In genomic region chr4:149409186-149410056, GRCh38 we compare ENCODE assay signal across 12 cellular contexts.
DNase-seq lines count a peak whose midpoint lies in the region; ATAC-seq, FAIRE-seq and TF ChIP-seq lines count a peak whose summit lies in the region.
"Had no signal": no experiment of that assay in that cellular context is flagged by ENCODE, and none has a peak within 500 bp of the region (broad histone marks: within the 10 kb centered on the region; RNA-seq: fewer than 3 reads in every experiment).

No MANE protein-coding gene starts in this region.

- H3K9ac ChIP-seq in liver (ENCODE audit: low read depth in 1 of 2, low read length in 2 of 2) = no peak overlapping the region
- H3K9ac ChIP-seq in HepG2 (ENCODE audit: insufficient read depth, low read depth, low read length) = no peak overlapping the region

- TF ChIP-seq CTCF in liver (IDR thresholded peaks at IDR 0.05; ENCODE audit: low read depth, low read length, missing input control) (no peak), HepG2 (CRISPR knock-in tag; IDR thresholded peaks at IDR 0.05) (no peak), astrocyte of the spinal cord (IDR thresholded peaks at IDR 0.05; ENCODE audit: low read depth, low read length) (no peak), prostate gland (IDR thresholded peaks at IDR 0.05) (no peak)

- peaks cover 0 to 5% (median 5%) of the 10 kb centered on the region in 4 donors for H3K4me1 ChIP-seq in liver (ENCODE audit: control insufficient read depth in 4 of 4, insufficient read depth in 4 of 4, low read length in 3 of 4)
- no peaks in the 10 kb centered on the region for H3K4me1 ChIP-seq in HepG2 (ENCODE audit: insufficient read depth, low read length)
- no peaks in the 10 kb centered on the region for H3K4me1 ChIP-seq in prostate gland (replicated peaks)
- H3K4me1 ChIP-seq: gastrocnemius medialis had no signal

- BruUV-seq in HepG2 (replicated peaks; lab: Mats Ljungman, UMichigan) = no TSS peak

- H3K4me3 ChIP-seq in liver (ENCODE audit: low read depth in 1 of 3, low read length in 3 of 3) (no peak overlapping the region), HepG2 (replicated peaks in 1 of 3; ENCODE audit: insufficient read depth in 1 of 3, low read depth in 2 of 3, low read length in 3 of 3) (no peak overlapping the region), astrocyte of the spinal cord (ENCODE audit: low read depth, low read length) (no peak overlapping the region), prostate gland (no peak overlapping the region)
- H3K4me3 ChIP-seq: gastrocnemius medialis had no signal

- no peak overlapping the region for H2AFZ ChIP-seq in HepG2 (ENCODE audit: low read length)

- H3K36me3 ChIP-seq in liver (ENCODE audit: control insufficient read depth in 4 of 4, insufficient read depth in 3 of 4, low read depth in 1 of 4, low read length in 3 of 4) (no peaks in the 10 kb centered on the region), HepG2 (replicated peaks in 1 of 2; ENCODE audit: control insufficient read depth in 1 of 2, insufficient read depth in 2 of 2, low read length in 2 of 2) (no peaks in the 10 kb centered on the region), prostate gland (no peaks in the 10 kb centered on the region)
- H3K36me3 ChIP-seq: gastrocnemius medialis had no signal

- H3K9me3 ChIP-seq in liver (ENCODE audit: control insufficient read depth in 4 of 4, low read length in 3 of 4) = no peaks in the 10 kb centered on the region
- H3K9me3 ChIP-seq in HepG2 (ENCODE audit: low read length) = peaks cover 54% of the 10 kb centered on the region
- no peaks in the 10 kb centered on the region for H3K9me3 ChIP-seq in prostate gland
- H3K9me3 ChIP-seq: gastrocnemius medialis had no signal

- no peak for TF ChIP-seq RAD21 in liver (IDR thresholded peaks at IDR 0.05)
- no peak for TF ChIP-seq RAD21 in HepG2 (CRISPR knock-in tag; IDR thresholded peaks at IDR 0.05)

- ATAC-seq in HepG2 (no peak), GM21447 (IDR thresholded peaks at IDR 0.05; ENCODE audit: unreplicated experiment) (no peak)
- ATAC-seq: gastrocnemius medialis had no signal

- H3K79me2 ChIP-seq in HepG2 (ENCODE audit: insufficient read depth, low read length) = no peaks in the 10 kb centered on the region

- no peak for FAIRE-seq in HepG2 (lab: Jason Lieb, UNC)

- no peak for TF ChIP-seq EP300 in HepG2 (IDR thresholded peaks at IDR 0.05; ENCODE audit: low read depth in 2 of 2, low read length in 2 of 2)
- no peak for TF ChIP-seq EP300 in HepG2 (CRISPR knock-in tag; IDR thresholded peaks at IDR 0.05; ENCODE audit: borderline replicate concordance)

- in situ Hi-C loops in HepG2 (cut with HindIII; ENCODE audit: extremely low pct_ligation_motif_present, low pct_unique_long_range_greater_than_20kb) = no loop called here
- in situ Hi-C loops in astrocyte of the spinal cord (cut with HindIII; ENCODE audit: low sequenced_read_pairs) = no loop called here

- H3K27me3 ChIP-seq in liver (ENCODE audit: control insufficient read depth in 4 of 4, insufficient read depth in 4 of 4, low read length in 3 of 4) = no peaks in the 10 kb centered on the region
- no peaks in the 10 kb centered on the region for H3K27me3 ChIP-seq in HepG2 (ENCODE audit: control insufficient read depth in 1 of 2, insufficient read depth in 2 of 2, low read length in 2 of 2)
- no peaks in the 10 kb centered on the region for H3K27me3 ChIP-seq in prostate gland (replicated peaks; ENCODE audit: insufficient read depth)
- H3K27me3 ChIP-seq: gastrocnemius medialis had no signal

- 74% methylated on average over 10 of the region's 10 CpGs for WGBS in liver
- WGBS in HepG2 (ENCODE audit: low lambda C conversion rate) = 6% methylated on average over 8 of the region's 10 CpGs
- 60% methylated on average over 10 of the region's 10 CpGs for WGBS in prostate gland

- TF ChIP-seq POLR2A in HepG2 (IDR thresholded peaks at IDR 0.05; ENCODE audit: insufficient read depth in 1 of 2, low read depth in 2 of 2, low read length in 2 of 2) = no peak
- no peak for TF ChIP-seq POLR2A in prostate gland (IDR thresholded peaks at IDR 0.05)

- intact Hi-C loops in HepG2 (cut with micrococcal nuclease; ENCODE audit: unreplicated experiment) (no loop called here), prostate gland (cut with DNase I) (no loop called here)

- no peak overlapping the region for H3K4me2 ChIP-seq in HepG2 (ENCODE audit: low read depth, low read length)

- CTCF ChIA-PET in HepG2 (lab: Yijun Ruan, JAX; ENCODE audit: low intra/inter-chr PET ratio, low total read pairs) = no interaction called here

- H3K27ac ChIP-seq in liver (ENCODE audit: low read depth in 1 of 2, low read length in 2 of 2) (no peak overlapping the region), HepG2 (ENCODE audit: extremely low read length, insufficient read depth, low read length) (no peak overlapping the region), prostate gland (no peak overlapping the region)
- H3K27ac ChIP-seq: gastrocnemius medialis had no signal

- H3K27ac Mint-ChIP-seq in activated naive CD8-positive, alpha-beta T cell treated with anti-CD3 and anti-CD28 coated beads for 36 hours = no peak overlapping the region
- H3K27ac Mint-ChIP-seq: B cell had no signal

- POLR2A ChIA-PET in HepG2 (lab: Yijun Ruan, JAX) = no interaction called here

- no peaks in the 10 kb centered on the region for H4K20me1 ChIP-seq in HepG2 (ENCODE audit: insufficient read depth, low read length)

- H3K36me3 Mint-ChIP-seq in activated naive CD8-positive, alpha-beta T cell treated with anti-CD3 and anti-CD28 coated beads for 36 hours = no peaks in the 10 kb centered on the region

- no peaks in the 10 kb centered on the region for H3K4me1 Mint-ChIP-seq in activated naive CD8-positive, alpha-beta T cell treated with anti-CD3 and anti-CD28 coated beads for 36 hours
- H3K4me1 Mint-ChIP-seq: B cell had no signal

- H3K9me3 Mint-ChIP-seq in activated naive CD8-positive, alpha-beta T cell treated with anti-CD3 and anti-CD28 coated beads for 36 hours = peaks cover 2% of the 10 kb centered on the region

- DNase-seq in HepG2 (ENCODE audit: low spot score) (no peak), astrocyte of the spinal cord (ENCODE audit: low read depth, low spot score) (peak; percentile 86), iris pigment epithelial cell (ENCODE audit: low read depth) (peak; percentile 53), prostate gland (ENCODE audit: low spot score) (no peak)
- DNase-seq in activated CD4-positive, alpha-beta T cell treated with anti-CD3 and anti-CD28 coated beads for 4 hours = no peak
- no peak for DNase-seq in activated naive CD8-positive, alpha-beta T cell treated with anti-CD3 and anti-CD28 coated beads for 36 hours
- DNase-seq: activated gamma-delta T cell treated with Interleukin-2 at 50 U/mL for 16 hours, NCI-H1092 treated with DMSO at 0.1 percent for 48 hours had no signal

- H3K27me3 Mint-ChIP-seq in activated naive CD8-positive, alpha-beta T cell treated with anti-CD3 and anti-CD28 coated beads for 36 hours = no peaks in the 10 kb centered on the region
- H3K27me3 Mint-ChIP-seq: B cell had no signal

- H3K4me3 Mint-ChIP-seq in activated naive CD8-positive, alpha-beta T cell treated with anti-CD3 and anti-CD28 coated beads for 36 hours = no peak overlapping the region
- H3K4me3 Mint-ChIP-seq: B cell had no signal

TF ChIP-seq in liver, 16 proteins besides CTCF, POLR2A, EP300 and RAD21 (continues in another document):
- TF ChIP-seq JUND (IDR thresholded peaks at IDR 0.05) (peak in 1 of 2 donors; percentile 24), FOXA1 (IDR thresholded peaks at IDR 0.05) (no peak), HNF4G (IDR thresholded peaks at IDR 0.05) (no peak), MAX (IDR thresholded peaks at IDR 0.05) (no peak), GABPA (IDR thresholded peaks at IDR 0.05 in 1 of 2, conservative IDR thresholded peaks at IDR 0.05 in 1 of 2) (no peak), HNF4A (conservative IDR thresholded peaks at IDR 0.05) (no peak), RXRA (IDR thresholded peaks at IDR 0.05) (no peak), TAF1 (conservative IDR thresholded peaks at IDR 0.05) (no peak), YY1 (IDR thresholded peaks at IDR 0.05) (peak; percentile 48), EGR1 (IDR thresholded peaks at IDR 0.05; ENCODE audit: low read depth in 2 of 2) (no peak), SP1 (IDR thresholded peaks at IDR 0.05) (no peak)

TF ChIP-seq in HepG2, 621 proteins besides CTCF, POLR2A, EP300 and RAD21 (continues in another document):
- TF ChIP-seq DNMT1 (CRISPR knock-in tag; IDR thresholded peaks at IDR 0.05) (no peak), ZNF512 (CRISPR knock-in tag; IDR thresholded peaks at IDR 0.05) (no peak)

Comparison
In these comparisons a context has a peak if more than half of its experiments do, and no peak if none do; other contexts are left out.
1. DNase-seq: peak in astrocyte of the spinal cord (single experiment) and iris pigment epithelial cell (single experiment); none in HepG2 (single experiment), prostate gland (single experiment), activated CD4-positive, alpha-beta T cell treated with anti-CD3 and anti-CD28 coated beads for 4 hours (0 of 2) and activated naive CD8-positive, alpha-beta T cell treated with anti-CD3 and anti-CD28 coated beads for 36 hours (single experiment).